ENCODE assay signal across 24 cellular contexts in genomic region chr3:95899911-95900310, GRCh38.
"Had no signal": no experiment of that assay in that cellular context is flagged by ENCODE, and none has a peak within 500 bp of the region (broad histone marks: within the 10 kb centered on the region; RNA-seq: fewer than 3 reads in every experiment).

No MANE protein-coding gene starts in this region.

- H3K27ac ChIP-seq: gastroesophageal sphincter, left ventricle myocardium inferior, parathyroid adenoma, prostate gland, right lobe of liver, spleen had no signal

- H3K4me3 ChIP-seq: gastroesophageal sphincter, left ventricle myocardium inferior, lung, prostate gland, right lobe of liver, spleen had no signal

- H2AFZ ChIP-seq: parathyroid adenoma had no signal

- H3K4me1 Mint-ChIP-seq: immature natural killer cell; naive thymus-derived CD4-positive, alpha-beta T cell; nephron progenitor cell had no signal

- DNase-seq: cerebellar nuclear complex; erythroblast; foreskin fibroblast; immature natural killer cell; kidney; left cardiac atrium; left ventricle myocardium inferior; mesendoderm; naive thymus-derived CD4-positive, alpha-beta T cell; nephron progenitor cell; retina; right lobe of liver; spleen; stimulated activated CD4-positive, alpha-beta T cell treated with anti-CD3 and anti-CD28 coated beads, Interleukin-2, amount 100 ng/mL, for 24 hours; stimulated activated CD4-positive, alpha-beta T cell treated with anti-CD3 and anti-CD28 coated beads, Interleukin-4, amount 100 ng/mL, for 4 hours; stimulated activated naive CD4-positive, alpha-beta T cell treated with Interleukin-2 at 50 U/mL for 16 hours had no signal

- H3K9ac ChIP-seq: parathyroid adenoma had no signal

- H3K36me3 Mint-ChIP-seq: immature natural killer cell; naive thymus-derived CD4-positive, alpha-beta T cell; type B pancreatic cell had no signal

- H3K4me3 Mint-ChIP-seq: dendritic cell treated with granulocyte-macrophage colony-stimulating factor and Interleukin-4, amounts not matched to agents 40 ng/mL and 50 ng/mL, for 4 days; immature natural killer cell; naive thymus-derived CD4-positive, alpha-beta T cell; nephron progenitor cell; type B pancreatic cell had no signal

- FAIRE-seq: colon, kidney, urothelium cell line had no signal

- H3K79me2 ChIP-seq: parathyroid adenoma had no signal

- ATAC-seq: gastroesophageal sphincter; left cardiac atrium; naive thymus-derived CD4-positive, alpha-beta T cell; right lobe of liver had no signal

- H3K36me3 ChIP-seq: gastroesophageal sphincter, left ventricle myocardium inferior, prostate gland, right lobe of liver, spleen had no signal

- H3K27me3 Mint-ChIP-seq: dendritic cell treated with granulocyte-macrophage colony-stimulating factor and Interleukin-4, amounts not matched to agents 40 ng/mL and 50 ng/mL, for 4 days; naive thymus-derived CD4-positive, alpha-beta T cell; type B pancreatic cell had no signal

- H3K27me3 ChIP-seq: gastroesophageal sphincter, right lobe of liver, spleen had no signal

- H3K27ac Mint-ChIP-seq: dendritic cell treated with granulocyte-macrophage colony-stimulating factor and Interleukin-4, amounts not matched to agents 40 ng/mL and 50 ng/mL, for 4 days; immature natural killer cell; naive thymus-derived CD4-positive, alpha-beta T cell; nephron progenitor cell; type B pancreatic cell had no signal

- H3K4me1 ChIP-seq: gastroesophageal sphincter, left ventricle myocardium inferior, parathyroid adenoma, prostate gland, right lobe of liver, spleen had no signal

- H3K9me3 Mint-ChIP-seq: nephron progenitor cell, type B pancreatic cell had no signal

- H3K9me3 ChIP-seq: gastroesophageal sphincter, left ventricle myocardium inferior, prostate gland, right lobe of liver, spleen had no signal
